Comparison of ENCODE assay signal across 8 cellular contexts in genomic region chr1:230642263-230642959, GRCh38. TPM values are rescaled to one million over a fixed set of nuclear protein-coding genes. Genes with fewer than 3 reads are reported as not detected.
A peak's percentile ranks its signal among the peaks of the same experiment; 100 is the strongest.
DNase-seq lines count a peak whose midpoint lies in the region; ATAC-seq, FAIRE-seq and TF ChIP-seq lines count a peak whose summit lies in the region.

COG2 (plus strand) TSS chr1:230642481; CDS start chr1:230642607, 126 bp downstream.

- peak; percentile 79 to 88 for DNase-seq in AML-193 (lab: John Stamatoyannopoulos, UW)
- peak; percentile 73 for DNase-seq in NCI-H345 treated with DMSO at 0.1 percent for 48 hours (lab: John Stamatoyannopoulos, UW; ENCODE audit: unreplicated experiment)
- peak; percentile 100 for DNase-seq in activated CD4-positive, CD25-positive, alpha-beta regulatory T cell treated with anti-CD3 and anti-CD28 coated beads, Interleukin-2, amount 50 U/mL, for 72 hours
- DNase-seq in cerebellar nuclear complex (lab: John Stamatoyannopoulos, UW), result peak; percentile 23 to 59
- DNase-seq in kidney, result peak; percentile 98
- peak; percentile 86 to 96 for DNase-seq in stimulated activated CD4-positive, alpha-beta T cell treated with anti-CD3 and anti-CD28 coated beads, Interleukin-15, amount 100 ng/mL, for 48 hours (ENCODE audit: low read depth in 2 of 2)

- no peaks in the 10 kb centered on the region for H3K36me3 ChIP-seq in kidney (ENCODE audit: control insufficient read depth in 1 of 2, insufficient read depth in 2 of 2, low read length in 2 of 2)

- intact Hi-C loops in kidney (cut with DNase I), result no loop called here

- H3K9ac ChIP-seq in kidney (ENCODE audit: low read length in 2 of 2), result peak within 1 kb of the TSS; percentile 13 to 81

- ATAC-seq in GM19025 (IDR thresholded peaks at IDR 0.05; ENCODE audit: low read depth, unreplicated experiment) (peak; percentile 98), HG03342 (IDR thresholded peaks at IDR 0.05; ENCODE audit: unreplicated experiment) (peak; percentile 95)

- FAIRE-seq in kidney (lab: Jason Lieb, UNC), result no peak

- peaks cover 11 to 14% of the 10 kb centered on the region in 2 donors for H3K4me1 ChIP-seq in kidney (ENCODE audit: control insufficient read depth in 1 of 2, insufficient read depth in 1 of 2, low read depth in 1 of 2, low read length in 2 of 2)

- TF ChIP-seq CTCF in kidney (IDR thresholded peaks at IDR 0.05; ENCODE audit: borderline replicate concordance, extremely low read depth, insufficient read depth), result peak; percentile 98

- peak within 1 kb of the TSS; percentile 80 to 99 for H3K4me3 ChIP-seq in kidney (ENCODE audit: low read length in 2 of 2)

- peak within 1 kb of the TSS in 1 of 2 donors; percentile 68 for H3K27ac ChIP-seq in kidney (ENCODE audit: low read depth in 2 of 2, low read length in 2 of 2)

- H3K9me3 ChIP-seq in kidney (ENCODE audit: control insufficient read depth in 1 of 2, low read length in 2 of 2), result no peaks in the 10 kb centered on the region

RNA-seq across cellular contexts. Expression of gene COG2, which starts in this region (rescaled TPM):
- total RNA-seq in kidney, result 30.7 TPM
- 17.9 TPM for polyA plus RNA-seq in kidney (ENCODE audit: insufficient read depth, low read depth, low replicate concordance)

Comparison
In these comparisons a context has a peak if more than half of its experiments do, and no peak if none do; other contexts are left out.
1. DNase-seq: peak in every context shown above with its lines; median percentile 100 in activated CD4-positive, CD25-positive, alpha-beta regulatory T cell treated with anti-CD3 and anti-CD28 coated beads, Interleukin-2, amount 50 U/mL, for 72 hours; 98 in kidney; 91 in stimulated activated CD4-positive, alpha-beta T cell treated with anti-CD3 and anti-CD28 coated beads, Interleukin-15, amount 100 ng/mL, for 48 hours; 84 in AML-193; 73 in NCI-H345 treated with DMSO at 0.1 percent for 48 hours; 41 in cerebellar nuclear complex.